In the genomic region with DNA sequence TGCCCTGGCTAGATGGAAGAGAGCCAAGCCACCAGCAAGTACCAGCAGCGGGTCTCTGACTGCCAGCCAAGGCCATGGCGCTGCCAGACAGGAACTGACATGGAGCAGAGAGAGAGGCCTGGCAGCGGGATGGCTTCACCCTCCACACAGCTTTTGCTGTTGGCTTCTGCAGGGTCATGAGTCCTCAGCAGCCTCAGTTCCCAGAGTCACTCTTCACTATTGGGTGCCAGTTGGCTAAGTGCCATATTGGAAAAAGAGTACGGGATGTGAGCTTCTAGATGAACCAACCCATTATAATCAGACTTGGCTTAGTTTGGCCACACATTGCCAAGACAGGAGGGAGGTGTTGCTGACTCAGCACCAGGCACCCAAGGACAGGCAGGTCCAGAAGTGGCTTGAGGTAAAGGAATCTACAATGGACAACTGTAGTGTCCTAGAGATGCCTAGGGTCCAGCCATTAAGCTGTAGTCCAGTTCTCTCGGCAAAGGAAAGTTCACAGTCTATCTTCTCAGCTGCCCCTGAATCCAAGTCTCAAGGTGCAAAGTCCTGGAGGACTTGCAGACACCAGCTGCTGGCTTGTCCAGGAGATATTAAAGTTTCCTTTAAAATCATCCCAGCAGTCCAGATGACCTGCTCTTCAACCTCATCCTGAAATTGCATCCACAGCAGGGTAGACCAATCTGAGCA, we compare ENCODE assay signal across 18 cellular contexts. TPM values are rescaled to one million over a fixed set of nuclear protein-coding genes. Genes with fewer than 3 reads are reported as not detected.
DNase-seq lines count a peak whose midpoint lies in the region; ATAC-seq and TF ChIP-seq lines count a peak whose summit lies in the region.
"Had no signal": no experiment of that assay in that cellular context is flagged by ENCODE, and none has a peak within 500 bp of the region (broad histone marks: within the 10 kb centered on the region; RNA-seq: fewer than 3 reads in every experiment).

No MANE protein-coding gene starts in this region.

- no peaks in the 10 kb centered on the region for H4K20me1 ChIP-seq in DOHH2 (ENCODE audit: control insufficient read depth, insufficient read depth, low read depth, low read length)

- H3K27me3 ChIP-seq in DOHH2 (ENCODE audit: control insufficient read depth, low read length) (no peaks in the 10 kb centered on the region), sigmoid colon (no peaks in the 10 kb centered on the region), foreskin keratinocyte (peaks cover 15% of the 10 kb centered on the region)

- peaks cover 45% of the 10 kb centered on the region for H3F3A ChIP-seq in DOHH2 (ENCODE audit: control insufficient read depth, insufficient read depth)

- H3K4me1 ChIP-seq in DOHH2 (ENCODE audit: control insufficient read depth, low read length): peaks cover 88% of the 10 kb centered on the region
- peaks cover 0 to 40% (median 35%) of the 10 kb centered on the region in 4 donors for H3K4me1 ChIP-seq in sigmoid colon
- H3K4me1 ChIP-seq in foreskin keratinocyte: no peaks in the 10 kb centered on the region

- peak; percentile 100 for DNase-seq in NCI-H446 treated with DMSO at 0.1 percent for 48 hours (lab: John Stamatoyannopoulos, UW)
- peak; percentile 79 for DNase-seq in sigmoid colon
- no peak for DNase-seq in OCI-M1 (lab: John Stamatoyannopoulos, UW)
- no peak for DNase-seq in foreskin keratinocyte
- DNase-seq: activated CD4-positive, alpha-beta T cell treated with anti-CD3 and anti-CD28 coated beads, Interleukin-2, amount 50 U/mL, for 48 hours; activated effector memory CD4-positive, alpha-beta T cell treated with anti-CD3 and anti-CD28 coated beads, Interleukin-2, amount 50 U/mL, for 16 hours; CD4-positive, alpha-beta memory T cell; KG1; mesenchymal stem cell; NCI-H2171; stimulated activated naive CD8-positive, alpha-beta T cell treated with anti-CD3 and anti-CD28 coated beads, Interleukin-15, amount 100 ng/mL, for 72 hours had no signal

- peak overlapping the region; percentile 96 for H3K4me2 ChIP-seq in DOHH2 (ENCODE audit: low read length)

- H3K4me3 ChIP-seq in DOHH2 (ENCODE audit: low read length): peak overlapping the region; percentile 73
- no peak overlapping the region for H3K4me3 ChIP-seq in sigmoid colon

- peak; percentile 12 for ATAC-seq in esophagus mucosa
- no peak for ATAC-seq in foreskin keratinocyte
- no peak for ATAC-seq in HG02588 (IDR thresholded peaks at IDR 0.05; ENCODE audit: unreplicated experiment)
- no peak for ATAC-seq in GM19023 (IDR thresholded peaks at IDR 0.05; ENCODE audit: unreplicated experiment)
- ATAC-seq: Panc1; stimulated activated naive CD8-positive, alpha-beta T cell treated with anti-CD3 and anti-CD28 coated beads, Interleukin-15, amount 100 ng/mL, for 72 hours had no signal

- H3K9me2 ChIP-seq in DOHH2 (replicated peaks; ENCODE audit: control insufficient read depth, low read length): no peaks in the 10 kb centered on the region

- H3K9me3 ChIP-seq in DOHH2 (ENCODE audit: control insufficient read depth, insufficient read depth, low read length) (peaks cover 11% of the 10 kb centered on the region; the same call in 1 of the 2 replicates), sigmoid colon (no peaks in the 10 kb centered on the region)

- TF ChIP-seq POLR2A in sigmoid colon (IDR thresholded peaks at IDR 0.05): no peak

- WGBS in sigmoid colon, 2 donors: 71 to 73% methylated on average over 5 of the region's 5 CpGs

- H3K79me2 ChIP-seq in DOHH2 (ENCODE audit: control insufficient read depth, low read length): peaks cover 27% of the 10 kb centered on the region

- H3K36me3 ChIP-seq in DOHH2 (ENCODE audit: control insufficient read depth, low read length) (peaks cover 22% of the 10 kb centered on the region), sigmoid colon (no peaks in the 10 kb centered on the region)

- TF ChIP-seq EP300 in sigmoid colon (IDR thresholded peaks at IDR 0.05): no peak

- intact Hi-C loops in sigmoid colon (cut with DNase I): loop anchor here (2.0 to 5.0 kb wide), 3 partner anchors 72 to 121 kb away; a partner anchor contains a TSS

- H3K27ac ChIP-seq in DOHH2 (ENCODE audit: low read depth, low read length): peak overlapping the region; percentile 98
- H3K27ac ChIP-seq in sigmoid colon: peak overlapping the region in 3 of 4 donors; percentile 80 to 82 (median 81)
- no peak overlapping the region for H3K27ac ChIP-seq in foreskin keratinocyte

- no peak for TF ChIP-seq CTCF in DOHH2 (IDR thresholded peaks at IDR 0.05; ENCODE audit: low read depth, low read length, poor library complexity, severe bottlenecking)
- no peak for TF ChIP-seq CTCF in sigmoid colon (IDR thresholded peaks at IDR 0.05)
- TF ChIP-seq CTCF in foreskin keratinocyte (conservative IDR thresholded peaks at IDR 0.05): no peak

RNA-seq across cellular contexts. Expression of a gene that starts 40.7 kb away (rescaled TPM):
- total RNA-seq in esophagus mucosa (2.6 TPM), sigmoid colon (under 1 TPM in 1 of 4 donors, not detected in 3; 0.16 TPM), foreskin keratinocyte (not detected in 2 replicates)
- polyA plus RNA-seq in sigmoid colon (10 to 100 TPM in 1 of 3 donors, 1 to 10 TPM in 1, under 1 TPM in 1; 0.92 to 27.0 (median 1.2) TPM), foreskin keratinocyte (not detected in 2 replicates)
- total RNA-seq: epithelial cell of proximal tubule, pulmonary artery endothelial cell had no signal

Comparison
In these comparisons a context has a peak if more than half of its experiments do, and no peak if none do; other contexts are left out.
1. DNase-seq: peak in NCI-H446 treated with DMSO at 0.1 percent for 48 hours (single experiment) and sigmoid colon (single experiment); none in OCI-M1 (single experiment) and foreskin keratinocyte (0 of 2).